In the genomic region with DNA sequence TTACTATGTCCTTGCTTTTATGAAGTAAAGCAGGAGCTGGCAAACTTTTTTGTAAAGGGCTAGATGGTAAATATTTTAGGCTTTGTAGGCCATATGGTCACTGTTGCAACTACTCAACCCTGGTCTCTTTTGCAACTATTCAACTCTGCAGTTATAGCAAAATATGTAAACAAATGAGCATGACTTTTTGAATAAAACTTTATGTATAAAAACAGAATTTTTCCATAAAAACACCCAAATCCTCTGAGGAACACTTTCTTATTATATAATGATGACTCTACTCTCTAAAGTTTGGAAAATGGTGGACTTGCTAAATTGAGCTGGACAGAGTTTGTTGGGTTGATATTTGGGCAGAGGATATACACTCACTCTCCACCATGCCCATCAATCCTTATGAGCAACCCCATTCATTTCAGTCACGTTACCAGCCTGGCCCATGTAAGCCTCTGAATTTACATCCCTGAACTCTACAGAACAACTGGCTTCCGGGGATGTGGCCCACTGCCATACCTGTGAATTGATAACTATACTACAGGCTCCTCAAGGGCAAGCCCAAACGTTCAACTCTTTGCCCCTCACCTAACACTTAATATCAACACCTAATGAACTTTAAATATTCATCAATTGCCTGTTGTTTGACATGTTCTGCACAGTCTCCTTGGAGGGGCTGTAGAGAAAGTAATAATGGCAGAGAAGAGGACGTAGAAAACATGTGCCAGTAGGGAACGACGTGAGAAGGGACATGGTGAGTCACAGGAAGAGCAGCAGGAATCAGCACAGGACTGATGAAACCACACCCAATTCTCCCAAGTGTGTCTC, we compare ENCODE assay signal across 11 cellular contexts. TPM values are rescaled to one million over a fixed set of nuclear protein-coding genes. Genes with fewer than 3 reads are reported as not detected.
DNase-seq lines count a peak whose midpoint lies in the region; ATAC-seq and TF ChIP-seq lines count a peak whose summit lies in the region.
"Had no signal": no experiment of that assay in that cellular context is flagged by ENCODE, and none has a peak within 500 bp of the region (broad histone marks: within the 10 kb centered on the region; RNA-seq: fewer than 3 reads in every experiment).

No MANE protein-coding gene starts in this region.

- TF ChIP-seq EP300 in suprapubic skin (IDR thresholded peaks at IDR 0.05) = no peak

- H3K27ac ChIP-seq in SJSA1 (peak overlapping the region; percentile 43; the same call in 1 of the 2 replicates), suprapubic skin (peak overlapping the region; percentile 69)
- H3K27ac ChIP-seq: vagina had no signal

- no peak for TF ChIP-seq CTCF in suprapubic skin (IDR thresholded peaks at IDR 0.05)

- no peak for TF ChIP-seq POLR2A in suprapubic skin (IDR thresholded peaks at IDR 0.05)

- H3K27me3 ChIP-seq in SJSA1 (replicated peaks) (no peaks in the 10 kb centered on the region), suprapubic skin (no peaks in the 10 kb centered on the region)
- H3K27me3 ChIP-seq: vagina had no signal

- whole genome bisulfite sequencing in suprapubic skin = 45% methylated on average over 6 of the region's 6 CpGs

- peak; percentile 89 for DNase-seq in HT1080 (ENCODE audit: low read depth)
- DNase-seq in SJSA1 (ENCODE audit: low read depth in 1 of 2, low spot score in 2 of 2) = peak in 1 of 2 experiments; percentile 11
- DNase-seq in fibroblast of peridontal ligament (ENCODE audit: extremely low read depth) = peak; percentile 47
- no peak for DNase-seq in suprapubic skin (ENCODE audit: low spot score in 2 of 2)
- DNase-seq in NCI-H2227 (lab: John Stamatoyannopoulos, UW; ENCODE audit: unreplicated experiment) = no peak
- DNase-seq: activated naive CD4-positive, alpha-beta T cell treated with anti-CD3 and anti-CD28 coated beads, Interleukin-2, amount 50 U/mL, for 16 hours; KG1 had no signal

- no peak for ATAC-seq in HG02840 (IDR thresholded peaks at IDR 0.05; ENCODE audit: low FRiP score, unreplicated experiment)
- ATAC-seq in HG03460 (IDR thresholded peaks at IDR 0.05; ENCODE audit: unreplicated experiment) = no peak

- H3K4me3 ChIP-seq in SJSA1 (no peak overlapping the region), suprapubic skin (no peak overlapping the region)
- H3K4me3 ChIP-seq: skin epidermis, vagina had no signal

- peaks cover 10% of the 10 kb centered on the region for H3K4me1 ChIP-seq in SJSA1 (replicated peaks)
- H3K4me1 ChIP-seq in suprapubic skin = peaks cover 15% of the 10 kb centered on the region

- H3K36me3 ChIP-seq in SJSA1 (no peaks in the 10 kb centered on the region), suprapubic skin (peaks cover 18% of the 10 kb centered on the region)

- H3K9me3 ChIP-seq in SJSA1 (replicated peaks) (no peaks in the 10 kb centered on the region), suprapubic skin (no peaks in the 10 kb centered on the region)
- H3K9me3 ChIP-seq: vagina had no signal

RNA-seq across cellular contexts. Expression of a gene that starts 37.6 kb away (rescaled TPM):
- total RNA-seq in HT1080 (2014; rRNA removed; shearing (Covaris generic)) = 36.1 and 54.7 TPM in 2 replicates
- 19.3 and 23.0 TPM in 2 replicates for polyA plus RNA-seq in HT1080 (2015; cell fraction: cytosol; rRNA removed)
- polyA plus RNA-seq in HT1080 (2015; cell fraction: nucleus; rRNA removed) = 14.7 and 20.5 TPM in 2 replicates
- total RNA-seq in SJSA1 (2014; rRNA removed; shearing (Covaris generic)) = 85.5 and 109 TPM in 2 replicates
- total RNA-seq in suprapubic skin = 100 to 1,000 TPM; 139 to 198 (median 173) TPM

Comparison
In these comparisons a context has a peak if more than half of its experiments do, and no peak if none do; other contexts are left out.
1. DNase-seq: peak in HT1080 (single experiment) and fibroblast of peridontal ligament (single experiment); none in suprapubic skin (0 of 2) and NCI-H2227 (single experiment).